In genomic region chr19:47210180-47210490, GRCh38 we compare ENCODE assay signal across 8 cellular contexts. TPM values are rescaled to one million over a fixed set of nuclear protein-coding genes. Genes with fewer than 3 reads are reported as not detected.
A peak's percentile ranks its signal among the peaks of the same experiment; 100 is the strongest.
DNase-seq lines count a peak whose midpoint lies in the region; ATAC-seq, FAIRE-seq and TF ChIP-seq lines count a peak whose summit lies in the region.

No MANE protein-coding gene starts in this region.

- no peak for TF ChIP-seq POLR2A in transverse colon (IDR thresholded peaks at IDR 0.05)

- no peak overlapping the region for H2AFZ ChIP-seq in keratinocyte (ENCODE audit: control insufficient read depth, low read length)

- no peak overlapping the region for H3K4me3 ChIP-seq in cardiac muscle cell
- H3K4me3 ChIP-seq in WERI-Rb-1 (ENCODE audit: low read depth, low read length) = no peak overlapping the region
- no peak overlapping the region for H3K4me3 ChIP-seq in keratinocyte (ENCODE audit: control insufficient read depth in 2 of 3, extremely low read depth in 1 of 3, insufficient read depth in 2 of 3, low read depth in 1 of 3, low read length in 3 of 3)
- no peak overlapping the region for H3K4me3 ChIP-seq in transverse colon

- no peak overlapping the region for H3K9ac ChIP-seq in keratinocyte (ENCODE audit: control insufficient read depth, extremely low read depth, insufficient read depth, low read length)

- no peak for TF ChIP-seq EP300 in transverse colon (IDR thresholded peaks at IDR 0.05; ENCODE audit: low read depth)

- in situ Hi-C loops in transverse colon (cut with MboI; ENCODE audit: low pct_ligation_motif_present in 1 of 4, low pct_unique_long_range_greater_than_20kb in 1 of 4, low sequenced_read_pairs in 3 of 4) = no loop called here

- H3K4me2 ChIP-seq in keratinocyte (ENCODE audit: control insufficient read depth, extremely low read depth, insufficient read depth, low read depth, low read length) = no peak overlapping the region

- H3K27ac ChIP-seq in cardiac muscle cell (peak overlapping the region; percentile 19), WERI-Rb-1 (peak overlapping the region; percentile 35; the same call in 1 of the 2 replicates), keratinocyte (ENCODE audit: control insufficient read depth, insufficient read depth, low read length) (peak overlapping the region; percentile 65), transverse colon (peak overlapping the region; percentile 70 to 74 (median 73))

- H3K9me3 ChIP-seq in cardiac muscle cell (ENCODE audit: low read depth) (no peaks in the 10 kb centered on the region), WERI-Rb-1 (ENCODE audit: severe bottlenecking) (no peaks in the 10 kb centered on the region), keratinocyte (ENCODE audit: control insufficient read depth, low read depth, low read length) (no peaks in the 10 kb centered on the region), transverse colon (no peaks in the 10 kb centered on the region)

- TF ChIP-seq CTCF in cardiac muscle cell (IDR thresholded peaks at IDR 0.05; ENCODE audit: low read depth, low read length) = no peak
- no peak for TF ChIP-seq CTCF in WERI-Rb-1 (IDR thresholded peaks at IDR 0.05; ENCODE audit: low read depth, low read length)
- TF ChIP-seq CTCF in keratinocyte (optimal IDR thresholded peaks at IDR 0.05 in 1 of 3, IDR thresholded peaks at IDR 0.05 in 1 of 3, conservative IDR thresholded peaks at IDR 0.05 in 1 of 3; ENCODE audit: extremely low read depth in 1 of 3, insufficient read depth in 2 of 3, low read length in 3 of 3) = no peak
- TF ChIP-seq CTCF in transverse colon (IDR thresholded peaks at IDR 0.05) = no peak

- DNase-seq in cardiac muscle cell (ENCODE audit: low read depth in 1 of 2, low spot score in 1 of 2) (no peak), cardiac septum (ENCODE audit: low spot score) (no peak), WERI-Rb-1 (no peak), keratinocyte (ENCODE audit: low read depth, low spot score) (no peak), transverse colon (no peak)
- DNase-seq in stimulated activated CD4-positive, alpha-beta T cell treated with anti-CD3 and anti-CD28 coated beads, Interleukin-4, amount 100 ng/mL, for 4 hours = no peak

- intact Hi-C loops in cardiac septum (cut with DNase I) (loop anchor here (1.0 to 5.0 kb wide), 2 partner anchors 34 to 53 kb away; no protein-coding TSS in a partner anchor), transverse colon (cut with DNase I; ENCODE audit: low total_unique reads) (no loop called here)

- H3K79me2 ChIP-seq in keratinocyte (ENCODE audit: control insufficient read depth, insufficient read depth, low read length) = no peaks in the 10 kb centered on the region

- ATAC-seq in GM21723 (IDR thresholded peaks at IDR 0.05; ENCODE audit: unreplicated experiment) (no peak), HG03565 (IDR thresholded peaks at IDR 0.05; ENCODE audit: unreplicated experiment) (no peak)

- no peaks in the 10 kb centered on the region for H3K4me1 ChIP-seq in cardiac muscle cell (ENCODE audit: low read depth)
- peaks cover 3% of the 10 kb centered on the region for H3K4me1 ChIP-seq in keratinocyte (ENCODE audit: control insufficient read depth, extremely low read depth, insufficient read depth, low read length)
- peaks cover 7 to 14% (median 11%) of the 10 kb centered on the region in 4 donors for H3K4me1 ChIP-seq in transverse colon

- no peaks in the 10 kb centered on the region for H3K9me1 ChIP-seq in keratinocyte (ENCODE audit: control insufficient read depth, extremely low read depth, insufficient read depth, low read length)

- H4K20me1 ChIP-seq in keratinocyte (ENCODE audit: control insufficient read depth, extremely low read depth, insufficient read depth, low read length) = no peaks in the 10 kb centered on the region

- no peaks in the 10 kb centered on the region for H3K27me3 ChIP-seq in cardiac muscle cell
- H3K27me3 ChIP-seq in WERI-Rb-1 (ENCODE audit: insufficient read depth, low read depth, severe bottlenecking) = no peaks in the 10 kb centered on the region
- no peaks in the 10 kb centered on the region for H3K27me3 ChIP-seq in keratinocyte (ENCODE audit: control insufficient read depth, extremely low read depth, insufficient read depth, low read length)
- H3K27me3 ChIP-seq in transverse colon = no peaks in the 10 kb centered on the region

- no peak for FAIRE-seq in keratinocyte (lab: Jason Lieb, UNC)

- dilution Hi-C loops in keratinocyte (cut with MboI; ENCODE audit: extremely low pct_ligation_motif_present, low sequenced_read_pairs) = no loop called here

- peaks cover 7% of the 10 kb centered on the region for H3K36me3 ChIP-seq in cardiac muscle cell
- peaks cover 62% of the 10 kb centered on the region for H3K36me3 ChIP-seq in WERI-Rb-1
- peaks cover 10 to 34% of the 10 kb centered on the region in 2 experiments for H3K36me3 ChIP-seq in keratinocyte (ENCODE audit: control insufficient read depth in 2 of 2, extremely low read depth in 1 of 2, insufficient read depth in 2 of 2, low read length in 2 of 2)
- peaks cover 0 to 13% (median 4%) of the 10 kb centered on the region in 4 donors for H3K36me3 ChIP-seq in transverse colon

RNA-seq across cellular contexts. Expression of gene BBC3, which starts 20.9 kb away (rescaled TPM):
- total RNA-seq in cardiac muscle cell = 19.1 and 21.5 TPM in 2 replicates
- polyA plus RNA-seq in cardiac muscle cell = 12.9 and 19.2 TPM in 2 replicates
- 4.4 TPM for total RNA-seq in cardiac septum
- polyA plus RNA-seq in keratinocyte = 0.60 to 1.1 TPM (median 0.89 TPM) in 3 replicates
- 3.1 TPM for polyA plus RNA-seq in keratinocyte (2011; ENCODE audit: low read depth)
- polyA plus RNA-seq in keratinocyte (2011; cell fraction: cytosol; rRNA removed) = 0.38 and 1.1 TPM in 2 replicates
- polyA plus RNA-seq in keratinocyte (2011; cell fraction: nucleus; rRNA removed) = 1.1 and 1.8 TPM in 2 replicates
- polyA plus RNA-seq in keratinocyte (2012; ENCODE audit: low replicate concordance) = 1.6 and 5.3 TPM in 2 replicates
- 0.23 to 1.1 TPM (median 0.67 TPM) in 3 replicates for polyA minus RNA-seq in keratinocyte
- 2.1 TPM for polyA minus RNA-seq in keratinocyte (2011; cell fraction: cytosol; rRNA and poly(A)+ RNA removed)
- polyA minus RNA-seq in keratinocyte (2011; cell fraction: nucleus; rRNA and poly(A)+ RNA removed) = 0.39 and 1.5 TPM in 2 replicates
- total RNA-seq in transverse colon = 10 to 100 TPM; 10.9 to 31.0 (median 14.4) TPM

RNA-seq across cellular contexts. Expression of gene CCDC9, which starts 46.2 kb away (rescaled TPM):
- total RNA-seq in cardiac muscle cell (13.8 and 22.5 TPM in 2 replicates), cardiac septum (23.1 TPM), transverse colon (10 to 100 TPM; 20.9 to 27.5 (median 22.4) TPM)
- polyA plus RNA-seq in cardiac muscle cell (16.3 and 21.9 TPM in 2 replicates), keratinocyte (2.2 to 3.8 TPM (median 2.8 TPM) in 3 replicates)
- 9.6 TPM for polyA plus RNA-seq in keratinocyte (2011; ENCODE audit: low read depth)
- polyA plus RNA-seq in keratinocyte (2011; cell fraction: cytosol; rRNA removed) = 1.2 and 3.6 TPM in 2 replicates
- 7.6 and 10.5 TPM in 2 replicates for polyA plus RNA-seq in keratinocyte (2011; cell fraction: nucleus; rRNA removed)
- 10.6 and 13.2 TPM in 2 replicates for polyA plus RNA-seq in keratinocyte (2012; ENCODE audit: low replicate concordance)
- polyA minus RNA-seq in keratinocyte = 0.70 to 1.9 TPM (median 1.1 TPM) in 3 replicates
- 1.9 TPM for polyA minus RNA-seq in keratinocyte (2011; cell fraction: cytosol; rRNA and poly(A)+ RNA removed)
- polyA minus RNA-seq in keratinocyte (2011; cell fraction: nucleus; rRNA and poly(A)+ RNA removed) = 1.9 and 3.7 TPM in 2 replicates

Comparison
In these comparisons a context has a peak if more than half of its experiments do, and no peak if none do; other contexts are left out.
1. H3K27ac ChIP-seq: peak in every context shown above with its lines; median percentile 73 in transverse colon; 65 in keratinocyte; 35 in WERI-Rb-1; 19 in cardiac muscle cell.